ENCODE assay signal across 24 cellular contexts in genomic region chr2:221590861-221591260, GRCh38. TPM values are rescaled to one million over a fixed set of nuclear protein-coding genes. Genes with fewer than 3 reads are reported as not detected.
DNase-seq lines count a peak whose midpoint lies in the region; ATAC-seq and TF ChIP-seq lines count a peak whose summit lies in the region.
"Had no signal": no experiment of that assay in that cellular context is flagged by ENCODE, and none has a peak within 500 bp of the region (broad histone marks: within the 10 kb centered on the region; RNA-seq: fewer than 3 reads in every experiment).

No MANE protein-coding gene starts in this region.

- ATAC-seq in WTC11 (0 out of 2 replicates have a peak, but pooled peaks have one; percentile 22), GM18873 (IDR thresholded peaks at IDR 0.05; ENCODE audit: low FRiP score, unreplicated experiment) (no peak)
- ATAC-seq: GM12878, GM23338, HCT116 had no signal

- no peak overlapping the region for H3K27ac Mint-ChIP-seq in WTC11
- H3K27ac Mint-ChIP-seq in activated CD4-positive, alpha-beta memory T cell treated with anti-CD3 and anti-CD28 coated beads, Interleukin-2, amount 10 ng/mL, durations not matched to agents 7 days and 5 days = no peak overlapping the region
- H3K27ac Mint-ChIP-seq: CD4-positive, CD25-positive, alpha-beta regulatory T cell; GM23338; T-helper 2 cell treated with Interferon-gamma antibody and Interleukin-4, amounts not matched to agents 5 μg/mL and 100 μg/mL, for 36 hours had no signal

- H3K4me3 ChIP-seq in BLaER1 treated with 17β-estradiol and CSF1 and Interleukin-3, amounts not matched to agents 10 nM and 100 nM = no peak overlapping the region
- H3K4me3 ChIP-seq in HAP-1 = no peak overlapping the region
- H3K4me3 ChIP-seq: GM12878, GM23338, MG63 had no signal

- in situ Hi-C loops in HAP-1 (cut with MboI; ENCODE audit: low sequenced_read_pairs) = no loop called here

- no peak overlapping the region for H3K4me3 Mint-ChIP-seq in WTC11
- no peak overlapping the region for H3K4me3 Mint-ChIP-seq in activated CD4-positive, alpha-beta memory T cell treated with anti-CD3 and anti-CD28 coated beads, Interleukin-2, amount 10 ng/mL, durations not matched to agents 7 days and 5 days
- H3K4me3 Mint-ChIP-seq: CD4-positive, CD25-positive, alpha-beta regulatory T cell; GM23338; IgD-negative memory B cell; T-helper 2 cell treated with Interferon-gamma antibody and Interleukin-4, amounts not matched to agents 5 μg/mL and 100 μg/mL, for 36 hours had no signal

- H3K27me3 ChIP-seq in BLaER1 treated with 17β-estradiol and CSF1 and Interleukin-3, amounts not matched to agents 10 nM and 100 nM = no peaks in the 10 kb centered on the region
- H3K27me3 ChIP-seq in HAP-1 (ENCODE audit: low read depth) = no peaks in the 10 kb centered on the region
- H3K27me3 ChIP-seq: MG63 had no signal

- no peaks in the 10 kb centered on the region for H3K9me3 ChIP-seq in BLaER1 treated with 17β-estradiol and CSF1 and Interleukin-3, amounts not matched to agents 10 nM and 100 nM (replicated peaks in 1 of 11)
- H3K9me3 ChIP-seq in HAP-1 = no peaks in the 10 kb centered on the region
- H3K9me3 ChIP-seq: MG63, SK-N-SH had no signal

- H3K9me3 Mint-ChIP-seq in WTC11 = no peaks in the 10 kb centered on the region
- no peaks in the 10 kb centered on the region for H3K9me3 Mint-ChIP-seq in activated CD4-positive, alpha-beta memory T cell treated with anti-CD3 and anti-CD28 coated beads, Interleukin-2, amount 10 ng/mL, durations not matched to agents 7 days and 5 days
- H3K9me3 Mint-ChIP-seq: CD4-positive, CD25-positive, alpha-beta regulatory T cell; GM23338; T-helper 2 cell treated with Interferon-gamma antibody and Interleukin-4, amounts not matched to agents 5 μg/mL and 100 μg/mL, for 36 hours had no signal

- H3K27me3 Mint-ChIP-seq in WTC11 (ENCODE audit: low read depth) = no peaks in the 10 kb centered on the region
- H3K27me3 Mint-ChIP-seq in activated CD4-positive, alpha-beta memory T cell treated with anti-CD3 and anti-CD28 coated beads, Interleukin-2, amount 10 ng/mL, durations not matched to agents 7 days and 5 days = peaks cover 4% of the 10 kb centered on the region
- H3K27me3 Mint-ChIP-seq: CD4-positive, CD25-positive, alpha-beta regulatory T cell; IgD-negative memory B cell had no signal

- H3K4me1 ChIP-seq in BLaER1 treated with 17β-estradiol and CSF1 and Interleukin-3, amounts not matched to agents 10 nM and 100 nM = peaks cover 0 to 10% (median 7%) of the 10 kb centered on the region in 10 experiments; a peak in 14 of 20 replicates
- H3K4me1 ChIP-seq in HAP-1 = peaks cover 6% of the 10 kb centered on the region

- DNase-seq in NCI-H1417 (lab: John Stamatoyannopoulos, UW) = peak in 2 of 3 experiments; percentile 23 to 50
- DNase-seq in NCI-H1417 treated with DMSO at 0.1 percent for 48 hours (lab: John Stamatoyannopoulos, UW) = no peak
- DNase-seq in NCI-H510A (lab: John Stamatoyannopoulos, UW) = peak; percentile 53
- DNase-seq in WTC11 (ENCODE audit: low spot score) = no peak
- no peak for DNase-seq in activated CD4-positive, alpha-beta memory T cell treated with anti-CD3 and anti-CD28 coated beads, Interleukin-2, amount 10 ng/mL, durations not matched to agents 7 days and 5 days
- DNase-seq in HAP-1 (ENCODE audit: low spot score in 2 of 2) = no peak
- DNase-seq: 8988T; CD4-positive, CD25-positive, alpha-beta regulatory T cell; DMS153; EL; Karpas-422; MG63; NCI-H1694; NCI-H2227 treated with DMSO at 0.1 percent for 48 hours; NCI-H524 treated with DMSO at 0.1 percent for 48 hours; SHP77; SK-N-SH had no signal

- no peak overlapping the region for H3K9ac ChIP-seq in BLaER1 treated with 17β-estradiol and CSF1 and Interleukin-3, amounts not matched to agents 10 nM and 100 nM
- H3K9ac ChIP-seq: SK-N-SH had no signal

- no peaks in the 10 kb centered on the region for H3K36me3 Mint-ChIP-seq in WTC11
- no peaks in the 10 kb centered on the region for H3K36me3 Mint-ChIP-seq in activated CD4-positive, alpha-beta memory T cell treated with anti-CD3 and anti-CD28 coated beads, Interleukin-2, amount 10 ng/mL, durations not matched to agents 7 days and 5 days (ENCODE audit: low read depth)
- H3K36me3 Mint-ChIP-seq: CD4-positive, CD25-positive, alpha-beta regulatory T cell had no signal

- CTCF ChIA-PET in WTC11 (lab: Charles Lee) = no interaction called here
- CTCF ChIA-PET in activated CD4-positive, alpha-beta memory T cell treated with anti-CD3 and anti-CD28 coated beads, Interleukin-2, amount 10 ng/mL, durations not matched to agents 7 days and 5 days (lab: Charles Lee) = no interaction called here

- H3K27ac ChIP-seq in BLaER1 treated with 17β-estradiol and CSF1 and Interleukin-3, amounts not matched to agents 10 nM and 100 nM = no peak overlapping the region

- H4K20me1 ChIP-seq in BLaER1 treated with 17β-estradiol and CSF1 and Interleukin-3, amounts not matched to agents 10 nM and 100 nM = no peaks in the 10 kb centered on the region

- peak overlapping the region in 8 of 11 experiments; percentile 23 to 44 (median 38); a peak in 13 of 22 replicates for H3K4me2 ChIP-seq in BLaER1 treated with 17β-estradiol and CSF1 and Interleukin-3, amounts not matched to agents 10 nM and 100 nM
- H3K4me2 ChIP-seq: GM23338, SK-N-SH had no signal

- peaks cover 17% of the 10 kb centered on the region for H3K4me1 Mint-ChIP-seq in WTC11
- no peaks in the 10 kb centered on the region for H3K4me1 Mint-ChIP-seq in activated CD4-positive, alpha-beta memory T cell treated with anti-CD3 and anti-CD28 coated beads, Interleukin-2, amount 10 ng/mL, durations not matched to agents 7 days and 5 days
- H3K4me1 Mint-ChIP-seq: CD4-positive, CD25-positive, alpha-beta regulatory T cell; IgD-negative memory B cell had no signal

- no peaks in the 10 kb centered on the region for H3K36me3 ChIP-seq in BLaER1 treated with 17β-estradiol and CSF1 and Interleukin-3, amounts not matched to agents 10 nM and 100 nM
- H3K36me3 ChIP-seq in HAP-1 (replicated peaks) = no peaks in the 10 kb centered on the region
- H3K36me3 ChIP-seq: MG63 had no signal

- no peak for TF ChIP-seq CTCF in WTC11 (IDR thresholded peaks at IDR 0.05)

- POLR2A ChIA-PET in WTC11 (lab: Charles Lee) = no interaction called here
- POLR2A ChIA-PET in activated CD4-positive, alpha-beta memory T cell treated with anti-CD3 and anti-CD28 coated beads, Interleukin-2, amount 10 ng/mL, durations not matched to agents 7 days and 5 days (lab: Charles Lee) = no interaction called here

TF ChIP-seq in WTC11, 78 proteins besides CTCF, POLR2A, EP300 and RAD21:
- TF ChIP-seq JUN (CRISPR knock-in tag; IDR thresholded peaks at IDR 0.05) (no peak), NR2C2 (CRISPR knock-in tag; IDR thresholded peaks at IDR 0.05) (no peak), EMX1 (CRISPR knock-in tag; IDR thresholded peaks at IDR 0.05) (no peak), ZNF317 (CRISPR knock-in tag; IDR thresholded peaks at IDR 0.05; ENCODE audit: borderline replicate concordance, low read depth) (no peak), NR3C1 (CRISPR knock-in tag; conservative IDR thresholded peaks at IDR 0.05; ENCODE audit: low read depth) (no peak), MYBL2 (CRISPR knock-in tag; IDR thresholded peaks at IDR 0.05) (no peak), USF1 (CRISPR knock-in tag; IDR thresholded peaks at IDR 0.05) (no peak), AR (CRISPR knock-in tag; IDR thresholded peaks at IDR 0.05) (no peak)

RNA-seq across cellular contexts. Expression of gene EPHA4, which starts 18.8 kb away (rescaled TPM):
- 6.7 to 11.0 TPM (median 6.8 TPM) in 3 replicates for total RNA-seq in WTC11 (2021)
- 10 to 100 TPM; 11.7 to 11.8 TPM for total RNA-seq in activated CD4-positive, alpha-beta memory T cell treated with anti-CD3 and anti-CD28 coated beads, Interleukin-2, amount 10 ng/mL, durations not matched to agents 7 days and 5 days

Comparison
In these comparisons a context has a peak if more than half of its experiments do, and no peak if none do; other contexts are left out.
1. DNase-seq: peak in NCI-H1417 (2 of 3) and NCI-H510A (single experiment); none in NCI-H1417 treated with DMSO at 0.1 percent for 48 hours (single experiment), WTC11 (single experiment), activated CD4-positive, alpha-beta memory T cell treated with anti-CD3 and anti-CD28 coated beads, Interleukin-2, amount 10 ng/mL, durations not matched to agents 7 days and 5 days (single experiment) and HAP-1 (0 of 2).